ENCODE assay signal across 2 cellular contexts in genomic region chr15:97661796-97662195, GRCh38.
TF ChIP-seq lines count a peak whose summit lies in the region.

No MANE protein-coding gene starts in this region.

TF ChIP-seq in HepG2, 621 proteins besides CTCF, POLR2A, EP300 and RAD21:
- no peak for TF ChIP-seq ZNF282 (IDR thresholded peaks at IDR 0.05; ENCODE audit: partially characterized antibody)
- TF ChIP-seq MAFF (IDR thresholded peaks at IDR 0.05; ENCODE audit: low read depth, low read length), result peak; percentile 95
- TF ChIP-seq ZNF639 (CRISPR knock-in tag; conservative IDR thresholded peaks at IDR 0.05), result no peak
- no peak for TF ChIP-seq ZNF660 (CRISPR knock-in tag; IDR thresholded peaks at IDR 0.05; ENCODE audit: borderline replicate concordance, low read depth)
- TF ChIP-seq ARID3A (IDR thresholded peaks at IDR 0.05; ENCODE audit: low read depth, low read length), result no peak
- no peak for TF ChIP-seq NBN (conservative IDR thresholded peaks at IDR 0.05)
- peak; percentile 91 to 96 for TF ChIP-seq MAFK (conservative IDR thresholded peaks at IDR 0.05 in 1 of 2, IDR thresholded peaks at IDR 0.05 in 1 of 2; ENCODE audit: low read length in 2 of 2)
- no peak for TF ChIP-seq CHD4 (IDR thresholded peaks at IDR 0.05; ENCODE audit: borderline replicate concordance, low read length)
- TF ChIP-seq ZSCAN29 (CRISPR knock-in tag; conservative IDR thresholded peaks at IDR 0.05), result no peak
- TF ChIP-seq MTA3 (CRISPR knock-in tag; IDR thresholded peaks at IDR 0.05), result no peak

TF ChIP-seq in K562, 482 proteins besides CTCF, POLR2A, EP300 and RAD21:
- no peak for TF ChIP-seq E2F6 (IDR thresholded peaks at IDR 0.05; ENCODE audit: borderline replicate concordance in 1 of 2, extremely low read depth in 1 of 2, insufficient read depth in 1 of 2, insufficient read length in 1 of 2, low read depth in 1 of 2, low read length in 1 of 2, poor library complexity in 1 of 2, severe bottlenecking in 1 of 2)
- no peak for TF ChIP-seq ZNF57 (CRISPR knock-in tag; IDR thresholded peaks at IDR 0.05)
- no peak for TF ChIP-seq ZC3H11A (IDR thresholded peaks at IDR 0.05; ENCODE audit: low read depth, low read length)
- no peak for TF ChIP-seq ZNF165 (CRISPR knock-in tag; IDR thresholded peaks at IDR 0.05; ENCODE audit: borderline replicate concordance)
- TF ChIP-seq ZKSCAN1 (IDR thresholded peaks at IDR 0.05; ENCODE audit: low read depth, low read length), result no peak
- peak; percentile 78 for TF ChIP-seq MAFG (tag; conservative IDR thresholded peaks at IDR 0.05)
- TF ChIP-seq ZEB2 (IDR thresholded peaks at IDR 0.05), result no peak
- TF ChIP-seq ZMIZ1 (IDR thresholded peaks at IDR 0.05; ENCODE audit: low read depth in 2 of 2, low read length in 2 of 2), result no peak
- no peak for TF ChIP-seq CCAR2 (IDR thresholded peaks at IDR 0.05; ENCODE audit: low read depth, low read length)
- TF ChIP-seq MYNN (IDR thresholded peaks at IDR 0.05), result no peak
- no peak for TF ChIP-seq MYNN (CRISPR knock-in tag; IDR thresholded peaks at IDR 0.05)
- no peak for TF ChIP-seq NCOA2 (IDR thresholded peaks at IDR 0.05; ENCODE audit: partially characterized antibody in 2 of 2)
- peak; percentile 79 for TF ChIP-seq C11orf30 (IDR thresholded peaks at IDR 0.05; ENCODE audit: low read depth)
- no peak for TF ChIP-seq MTA3 (IDR thresholded peaks at IDR 0.05; ENCODE audit: borderline replicate concordance)
- peak; percentile 86 for TF ChIP-seq MAFK (IDR thresholded peaks at IDR 0.05; ENCODE audit: low read length)
- TF ChIP-seq MAFF (IDR thresholded peaks at IDR 0.05; ENCODE audit: low read length), result peak; percentile 78
- TF ChIP-seq NCOA1 (IDR thresholded peaks at IDR 0.05; ENCODE audit: low read depth), result no peak
- no peak for TF ChIP-seq NEUROD1 (IDR thresholded peaks at IDR 0.05; ENCODE audit: borderline replicate concordance, low read depth, low read length, partially characterized antibody)
- TF ChIP-seq ZNF316 (IDR thresholded peaks at IDR 0.05), result peak; percentile 89
- TF ChIP-seq ZNF282 (CRISPR knock-in tag; IDR thresholded peaks at IDR 0.05), result no peak
- no peak for TF ChIP-seq ATF4 (CRISPR knock-in tag; IDR thresholded peaks at IDR 0.05)
- no peak for TF ChIP-seq MXD1 (CRISPR knock-in tag; IDR thresholded peaks at IDR 0.05; ENCODE audit: borderline replicate concordance, poor library complexity, severe bottlenecking)
- TF ChIP-seq CLOCK (CRISPR knock-in tag; IDR thresholded peaks at IDR 0.05; ENCODE audit: borderline replicate concordance), result no peak
- TF ChIP-seq ZNF77 (CRISPR knock-in tag; IDR thresholded peaks at IDR 0.05), result no peak
TF ChIP-seq in K562: peak in this region for 5.
